8 cellular contexts compared by ENCODE assay signal in the genomic region with DNA sequence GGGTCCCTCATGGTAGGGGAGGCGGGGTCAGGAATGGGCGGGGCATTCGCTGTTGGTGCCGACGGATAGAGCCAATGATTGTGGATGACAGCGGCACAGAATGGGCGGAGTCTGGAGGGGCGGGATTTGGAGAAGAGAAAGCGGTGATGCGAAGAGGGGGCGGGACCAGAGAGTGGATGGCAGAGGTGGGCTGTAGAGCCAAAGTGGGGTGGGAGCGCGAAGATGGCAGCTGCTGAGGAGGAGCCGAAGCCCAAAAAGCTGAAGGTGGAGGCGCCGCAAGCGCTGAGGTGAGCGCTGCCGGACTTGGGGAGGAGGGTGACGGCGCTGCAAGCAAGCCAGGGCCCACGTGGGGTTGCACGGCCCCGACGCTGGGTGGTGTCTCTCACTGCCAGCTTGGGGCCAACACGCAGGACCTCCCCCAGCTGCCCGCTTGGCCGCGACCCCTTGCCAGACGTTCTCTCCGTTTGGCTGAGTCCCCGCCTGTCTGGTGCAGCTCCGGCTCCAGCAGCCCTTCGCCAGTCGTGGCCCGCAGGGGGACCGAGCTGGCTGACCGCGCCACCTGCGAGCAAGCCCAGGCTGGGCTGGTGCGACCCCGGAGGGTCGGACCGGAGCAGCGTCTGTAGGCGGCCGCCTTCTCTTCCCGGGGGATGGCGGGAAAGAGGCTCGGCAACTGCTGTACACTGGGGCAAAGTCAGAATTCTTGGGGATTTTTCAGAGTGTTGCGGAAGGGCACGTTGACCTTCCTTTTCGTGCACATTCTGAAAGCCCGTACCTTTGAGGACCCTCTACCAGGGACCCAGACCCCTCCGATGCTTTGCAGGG. TPM values are rescaled to one million over a fixed set of nuclear protein-coding genes. Genes with fewer than 3 reads are reported as not detected.
A peak's percentile ranks its signal among the peaks of the same experiment; 100 is the strongest.
DNase-seq lines count a peak whose midpoint lies in the region; ATAC-seq and TF ChIP-seq lines count a peak whose summit lies in the region.

A gene (plus strand): TSS at position 165 of the 822 bp plus-strand sequence. CDS start 58 bp downstream, at position 223.

- H3K4me1 Mint-ChIP-seq in activated CD4-positive, alpha-beta memory T cell treated with anti-CD3 and anti-CD28 coated beads, Interleukin-2, amount 10 ng/mL, durations not matched to agents 7 days and 5 days: peaks cover 38% of the 10 kb centered on the region

- H3K4me1 ChIP-seq in lower lobe of right lung: peaks cover 46% of the 10 kb centered on the region

- CTCF ChIA-PET in activated CD4-positive, alpha-beta memory T cell treated with anti-CD3 and anti-CD28 coated beads, Interleukin-2, amount 10 ng/mL, durations not matched to agents 7 days and 5 days (lab: Charles Lee): interaction anchor here (0.8 to 2.5 kb wide), 12 partner anchors 14 to 272 kb away, joined by 3 to 14 read pairs (median 4); no protein-coding TSS in a partner anchor

- H3K36me3 ChIP-seq in lower lobe of right lung: peaks cover 10% of the 10 kb centered on the region

- H3K27ac Mint-ChIP-seq in activated CD4-positive, alpha-beta memory T cell treated with anti-CD3 and anti-CD28 coated beads, Interleukin-2, amount 10 ng/mL, durations not matched to agents 7 days and 5 days: peak within 1 kb of the TSS; percentile 48

- H3K27ac ChIP-seq in C4-2B (peak within 1 kb of the TSS; percentile 81), lower lobe of right lung (peak within 1 kb of the TSS; percentile 93)

- no peaks in the 10 kb centered on the region for H3K9me3 ChIP-seq in lower lobe of right lung

- H3K4me3 ChIP-seq in lower lobe of right lung: peak within 1 kb of the TSS; percentile 86

- peaks cover 10% of the 10 kb centered on the region for H3K36me3 Mint-ChIP-seq in activated CD4-positive, alpha-beta memory T cell treated with anti-CD3 and anti-CD28 coated beads, Interleukin-2, amount 10 ng/mL, durations not matched to agents 7 days and 5 days (ENCODE audit: low read depth)

- no peaks in the 10 kb centered on the region for H3K9me3 Mint-ChIP-seq in activated CD4-positive, alpha-beta memory T cell treated with anti-CD3 and anti-CD28 coated beads, Interleukin-2, amount 10 ng/mL, durations not matched to agents 7 days and 5 days

- POLR2A ChIA-PET in activated CD4-positive, alpha-beta memory T cell treated with anti-CD3 and anti-CD28 coated beads, Interleukin-2, amount 10 ng/mL, durations not matched to agents 7 days and 5 days (lab: Charles Lee): interaction anchor here (0.6 to 2.9 kb wide), 20 partner anchors 10 to 1083 kb away, joined by 3 to 34 read pairs (median 6); a partner anchor contains a TSS

- ATAC-seq in HG03442 (IDR thresholded peaks at IDR 0.05; ENCODE audit: unreplicated experiment) (peak; percentile 78), lower lobe of right lung (peak; percentile 98 to 99)

- TF ChIP-seq CTCF in C4-2B (conservative IDR thresholded peaks at IDR 0.05) (peak; percentile 33), lower lobe of right lung (IDR thresholded peaks at IDR 0.05) (peak; percentile 37)

- H3K27me3 Mint-ChIP-seq in activated CD4-positive, alpha-beta memory T cell treated with anti-CD3 and anti-CD28 coated beads, Interleukin-2, amount 10 ng/mL, durations not matched to agents 7 days and 5 days: no peaks in the 10 kb centered on the region

- no peaks in the 10 kb centered on the region for H3K27me3 ChIP-seq in lower lobe of right lung (ENCODE audit: low read depth)

- no peak within 1 kb of the TSS for H3K4me3 Mint-ChIP-seq in activated CD4-positive, alpha-beta memory T cell treated with anti-CD3 and anti-CD28 coated beads, Interleukin-2, amount 10 ng/mL, durations not matched to agents 7 days and 5 days

- intact Hi-C loops in lower lobe of right lung (cut with DNase I): no loop called here

- DNase-seq in GM19238 (ENCODE audit: insufficient read length, low spot score) (peak; percentile 80), NCI-H82 treated with DMSO at 0.1 percent for 48 hours (lab: John Stamatoyannopoulos, UW; ENCODE audit: unreplicated experiment) (peak; percentile 97), ecto neural progenitor cell (ENCODE audit: low spot score) (peak; percentile 99), lower lobe of right lung (peak; percentile 100)
- DNase-seq in activated CD4-positive, alpha-beta memory T cell treated with anti-CD3 and anti-CD28 coated beads, Interleukin-2, amount 10 ng/mL, durations not matched to agents 7 days and 5 days: peak; percentile 100
- peak; percentile 100 for DNase-seq in stimulated activated CD4-positive, alpha-beta T cell treated with anti-CD3 and anti-CD28 coated beads, TNF-alpha, amount 100 ng/mL, for 24 hours (ENCODE audit: low read depth in 3 of 3)

RNA-seq across cellular contexts. Expression of the gene that starts here (rescaled TPM):
- 10 to 100 TPM; 29.3 to 31.8 TPM for total RNA-seq in activated CD4-positive, alpha-beta memory T cell treated with anti-CD3 and anti-CD28 coated beads, Interleukin-2, amount 10 ng/mL, durations not matched to agents 7 days and 5 days
- total RNA-seq in lower lobe of right lung: 40.2 TPM

Comparison
In these comparisons a context has a peak if more than half of its experiments do, and no peak if none do; other contexts are left out.
1. Peak in every context shown above with its lines: DNase-seq, ATAC-seq, H3K4me3 ChIP-seq and H3K27ac ChIP-seq.